ENCODE assay signal across 1 cellular context in genomic region chrX:40273356-40274050, GRCh38.
TF ChIP-seq lines count a peak whose summit lies in the region.

No MANE protein-coding gene starts in this region.

TF ChIP-seq in K562, 482 proteins besides CTCF, POLR2A, EP300 and RAD21 (continued from another document and continues in another):
- TF ChIP-seq CLOCK (CRISPR knock-in tag; IDR thresholded peaks at IDR 0.05; ENCODE audit: borderline replicate concordance) (0 out of 2 replicates have a peak, but pooled peaks have one; percentile 37), DPF2 (IDR thresholded peaks at IDR 0.05) (peak; percentile 45; the same call in 1 of the 2 replicates), NFRKB (IDR thresholded peaks at IDR 0.05; ENCODE audit: low read depth) (no peak), ZNF444 (CRISPR knock-in tag; IDR thresholded peaks at IDR 0.05) (no peak), BHLHE40 (IDR thresholded peaks at IDR 0.05; ENCODE audit: low read length) (peak; percentile 99), GATA2 (CRISPR knock-in tag; IDR thresholded peaks at IDR 0.05) (peak; percentile 85), ZSCAN32 (CRISPR knock-in tag; IDR thresholded peaks at IDR 0.05) (no peak), HMGN3 (IDR thresholded peaks at IDR 0.05; ENCODE audit: borderline replicate concordance, extremely low read depth, insufficient read length, low read depth, low read length) (no peak), PHF21A (IDR thresholded peaks at IDR 0.05; ENCODE audit: borderline replicate concordance, low read depth) (no peak), COPS2 (conservative IDR thresholded peaks at IDR 0.05) (no peak), TAF7 (tag; IDR thresholded peaks at IDR 0.05) (no peak), ZNF277 (CRISPR knock-in tag; IDR thresholded peaks at IDR 0.05; ENCODE audit: borderline replicate concordance) (no peak), ELF2 (CRISPR knock-in tag; IDR thresholded peaks at IDR 0.05) (no peak), RBFOX2 (IDR thresholded peaks at IDR 0.05; ENCODE audit: low read depth, low read length) (peak; percentile 39; the same call in 1 of the 2 replicates), MNT (conservative IDR thresholded peaks at IDR 0.05) (peak; percentile 69 to 85), SMAD1 (IDR thresholded peaks at IDR 0.05; ENCODE audit: low read depth, low read length, partially characterized antibody) (no peak), TEAD1 (CRISPR knock-in tag; IDR thresholded peaks at IDR 0.05) (peak; percentile 8 to 42; a peak in 1 of 4 replicates), BRF2 (IDR thresholded peaks at IDR 0.05; ENCODE audit: borderline replicate concordance, insufficient read depth, insufficient read length) (no peak), DEAF1 (CRISPR knock-in tag; IDR thresholded peaks at IDR 0.05) (no peak), ZNF780A (CRISPR knock-in tag; IDR thresholded peaks at IDR 0.05) (no peak), POLR2G (IDR thresholded peaks at IDR 0.05; ENCODE audit: low read depth, low read length) (no peak), ZNF318 (IDR thresholded peaks at IDR 0.05; ENCODE audit: borderline replicate concordance in 1 of 2, low read depth in 1 of 2) (peak in 1 of 2 experiments; percentile 93; a peak in 2 of 4 replicates), ERF (CRISPR knock-in tag; IDR thresholded peaks at IDR 0.05) (no peak), ZNF133 (CRISPR knock-in tag; IDR thresholded peaks at IDR 0.05) (no peak), CBFB (CRISPR knock-in tag; IDR thresholded peaks at IDR 0.05) (no peak), FOXJ2 (tag; IDR thresholded peaks at IDR 0.05) (0 out of 2 replicates have a peak, but pooled peaks have one; percentile 34), PHTF2 (CRISPR knock-in tag; IDR thresholded peaks at IDR 0.05) (no peak), SUPT5H (IDR thresholded peaks at IDR 0.05) (no peak), RAD51 (IDR thresholded peaks at IDR 0.05; ENCODE audit: borderline replicate concordance, low read depth) (peak; percentile 57; the same call in 1 of the 2 replicates), ZFP91 (CRISPR knock-in tag; IDR thresholded peaks at IDR 0.05) (no peak), RUNX1 (IDR thresholded peaks at IDR 0.05; ENCODE audit: low read depth) (no peak), MAFF (IDR thresholded peaks at IDR 0.05; ENCODE audit: low read length) (no peak), ZNF77 (CRISPR knock-in tag; IDR thresholded peaks at IDR 0.05) (no peak), FOXP4 (CRISPR knock-in tag; IDR thresholded peaks at IDR 0.05; ENCODE audit: borderline replicate concordance) (0 out of 2 replicates have a peak, but pooled peaks have one; percentile 29), NCOR1 (IDR thresholded peaks at IDR 0.05) (peak; percentile 77), MYC (IDR thresholded peaks at IDR 0.05; ENCODE audit: low read depth, low read length) (peak; percentile 79), MYC (CRISPR knock-in tag; IDR thresholded peaks at IDR 0.05; ENCODE audit: borderline replicate concordance, low read depth) (no peak), USF1 (CRISPR knock-in tag; IDR thresholded peaks at IDR 0.05) (peak; percentile 84)
